ENCODE assay signal across 11 cellular contexts in genomic region chr7:91474074-91474473, GRCh38.
"Had no signal": no experiment of that assay in that cellular context is flagged by ENCODE, and none has a peak within 500 bp of the region (broad histone marks: within the 10 kb centered on the region; RNA-seq: fewer than 3 reads in every experiment).

No MANE protein-coding gene starts in this region.

- DNase-seq: GM23248, GOT3, H7, H9, HCEC 1CT, HFFc6 had no signal

- H3K4me3 Mint-ChIP-seq: GM23338, H9, HFFc6 had no signal

- H3K27ac Mint-ChIP-seq: GM23338, H9, HFFc6 had no signal

- H3K9me3 ChIP-seq: HAP-1 had no signal

- ATAC-seq: GM23338, HCT116 had no signal

- H2AFZ ChIP-seq: GM23248, GM23338 had no signal

- H3K27ac ChIP-seq: GM23248 had no signal

- FAIRE-seq: H1, H54 had no signal

- H3K9ac ChIP-seq: GM23248 had no signal

- H3K4me1 ChIP-seq: HAP-1 had no signal

- H3K4me1 Mint-ChIP-seq: GM23338, H9 had no signal

- H3K4me2 ChIP-seq: GM23338 had no signal

- H3K4me3 ChIP-seq: GM23248, GM23338, HAP-1 had no signal

- H3K36me3 ChIP-seq: HAP-1 had no signal
